Comparison of ENCODE assay signal across 13 cellular contexts in genomic region chr14:22388669-22389625, GRCh38.
A peak's percentile ranks its signal among the peaks of the same experiment; 100 is the strongest.
DNase-seq lines count a peak whose midpoint lies in the region; ATAC-seq and TF ChIP-seq lines count a peak whose summit lies in the region.
"Had no signal": no experiment of that assay in that cellular context is flagged by ENCODE, and none has a peak within 500 bp of the region (broad histone marks: within the 10 kb centered on the region; RNA-seq: fewer than 3 reads in every experiment).

No MANE protein-coding gene starts in this region.

- H3K27me3 ChIP-seq in BLaER1 = 0 out of 2 replicates have a peak, but pooled peaks cover 7% of the 10 kb centered on the region
- peaks cover 4% of the 10 kb centered on the region for H3K27me3 ChIP-seq in lower lobe of right lung (ENCODE audit: low read depth)

- H3K27ac ChIP-seq in BLaER1 (no peak overlapping the region), lower lobe of right lung (no peak overlapping the region)

- H3K4me3 ChIP-seq in BLaER1 (no peak overlapping the region), lower lobe of right lung (no peak overlapping the region)
- H3K4me3 ChIP-seq: skin epidermis had no signal

- intact Hi-C loops in lower lobe of right lung (cut with DNase I) = no loop called here

- H3K4me1 ChIP-seq in BLaER1 (peaks cover 76% of the 10 kb centered on the region), lower lobe of right lung (no peaks in the 10 kb centered on the region)

- no peak overlapping the region for H3K9ac ChIP-seq in BLaER1

- ATAC-seq in T-helper 17 cell = no peak
- ATAC-seq in HG03571 (IDR thresholded peaks at IDR 0.05; ENCODE audit: unreplicated experiment) = no peak
- ATAC-seq in GM21723 (IDR thresholded peaks at IDR 0.05; ENCODE audit: unreplicated experiment) = no peak
- ATAC-seq in lower lobe of right lung = no peak

- DNase-seq in NCI-H69 (lab: John Stamatoyannopoulos, UW) (peak; percentile 71), chondrocyte (ENCODE audit: low spot score) (no peak), neural crest cell (ENCODE audit: low read depth, low spot score) (no peak), T-helper 17 cell (no peak), lower lobe of right lung (no peak)
- DNase-seq: activated naive CD8-positive, alpha-beta T cell treated with anti-CD3 and anti-CD28 coated beads, Interleukin-2, amount 10 ng/mL, durations not matched to agents 7 days and 5 days; NCI-H2081 treated with DMSO at 0.1 percent for 48 hours had no signal

- H3K27me3 Mint-ChIP-seq in chondrocyte (ENCODE audit: low read depth) (no peaks in the 10 kb centered on the region), neural crest cell (ENCODE audit: low read depth) (peaks cover 40% of the 10 kb centered on the region), T-helper 17 cell (no peaks in the 10 kb centered on the region)
- H3K27me3 Mint-ChIP-seq: activated naive CD8-positive, alpha-beta T cell treated with anti-CD3 and anti-CD28 coated beads, Interleukin-2, amount 10 ng/mL, durations not matched to agents 7 days and 5 days had no signal

- H3K4me3 Mint-ChIP-seq in chondrocyte (ENCODE audit: unreplicated experiment) (no peak overlapping the region), neural crest cell (no peak overlapping the region), T-helper 17 cell (no peak overlapping the region)
- H3K4me3 Mint-ChIP-seq: activated naive CD8-positive, alpha-beta T cell treated with anti-CD3 and anti-CD28 coated beads, Interleukin-2, amount 10 ng/mL, durations not matched to agents 7 days and 5 days; T-helper 2 cell treated with Interferon-gamma antibody and Interleukin-4, amounts not matched to agents 5 μg/mL and 100 μg/mL, for 36 hours had no signal

- no peaks in the 10 kb centered on the region for H3K36me3 ChIP-seq in BLaER1
- H3K36me3 ChIP-seq in lower lobe of right lung = no peaks in the 10 kb centered on the region

- TF ChIP-seq CTCF in chondrocyte (IDR thresholded peaks at IDR 0.05) (no peak), neural crest cell (conservative IDR thresholded peaks at IDR 0.05) (no peak), lower lobe of right lung (IDR thresholded peaks at IDR 0.05) (no peak)

- H3K9me3 ChIP-seq in BLaER1 = no peaks in the 10 kb centered on the region
- H3K9me3 ChIP-seq in T-helper 17 cell (ENCODE audit: control insufficient read depth, low read length, poor library complexity, severe bottlenecking) = no peaks in the 10 kb centered on the region
- no peaks in the 10 kb centered on the region for H3K9me3 ChIP-seq in lower lobe of right lung

- H3K9me3 Mint-ChIP-seq in chondrocyte (ENCODE audit: low read depth) (no peaks in the 10 kb centered on the region), neural crest cell (no peaks in the 10 kb centered on the region)
- H3K9me3 Mint-ChIP-seq: activated naive CD8-positive, alpha-beta T cell treated with anti-CD3 and anti-CD28 coated beads, Interleukin-2, amount 10 ng/mL, durations not matched to agents 7 days and 5 days; IgD-negative memory B cell; T-helper 2 cell treated with Interferon-gamma antibody and Interleukin-4, amounts not matched to agents 5 μg/mL and 100 μg/mL, for 36 hours had no signal

- H3K4me2 ChIP-seq in BLaER1 = peak overlapping the region; percentile 83

- H3K36me3 Mint-ChIP-seq in chondrocyte (ENCODE audit: low read depth) (no peaks in the 10 kb centered on the region), neural crest cell (ENCODE audit: low read depth) (no peaks in the 10 kb centered on the region), T-helper 17 cell (ENCODE audit: low read depth) (no peaks in the 10 kb centered on the region)
- H3K36me3 Mint-ChIP-seq: activated naive CD8-positive, alpha-beta T cell treated with anti-CD3 and anti-CD28 coated beads, Interleukin-2, amount 10 ng/mL, durations not matched to agents 7 days and 5 days; IgD-negative memory B cell had no signal

- H3K4me1 Mint-ChIP-seq in chondrocyte (ENCODE audit: low read depth) (peaks cover 49% of the 10 kb centered on the region), neural crest cell (peaks cover 10% of the 10 kb centered on the region), T-helper 17 cell (no peaks in the 10 kb centered on the region)
- H3K4me1 Mint-ChIP-seq: activated naive CD8-positive, alpha-beta T cell treated with anti-CD3 and anti-CD28 coated beads, Interleukin-2, amount 10 ng/mL, durations not matched to agents 7 days and 5 days had no signal

- H4K20me1 ChIP-seq in BLaER1 = no peaks in the 10 kb centered on the region

- peak overlapping the region; percentile 38 for H3K27ac Mint-ChIP-seq in chondrocyte (ENCODE audit: unreplicated experiment)
- peak overlapping the region; percentile 45 for H3K27ac Mint-ChIP-seq in neural crest cell (ENCODE audit: unreplicated experiment)
- H3K27ac Mint-ChIP-seq in T-helper 17 cell = no peak overlapping the region
- H3K27ac Mint-ChIP-seq: activated naive CD8-positive, alpha-beta T cell treated with anti-CD3 and anti-CD28 coated beads, Interleukin-2, amount 10 ng/mL, durations not matched to agents 7 days and 5 days; IgD-negative memory B cell; T-helper 2 cell treated with Interferon-gamma antibody and Interleukin-4, amounts not matched to agents 5 μg/mL and 100 μg/mL, for 36 hours had no signal
